1 cellular context compared by ENCODE assay signal in genomic region chr11:6233984-6234313, GRCh38.
TF ChIP-seq lines count a peak whose summit lies in the region.

No MANE protein-coding gene starts in this region.

TF ChIP-seq in HepG2, 621 proteins besides CTCF, POLR2A, EP300 and RAD21:
- TF ChIP-seq ARID2 (CRISPR knock-in tag; IDR thresholded peaks at IDR 0.05; ENCODE audit: borderline replicate concordance), result 0 out of 2 replicates have a peak, but pooled peaks have one; percentile 45
- 0 out of 2 replicates have a peak, but pooled peaks have one; percentile 16 for TF ChIP-seq ZNF619 (CRISPR knock-in tag; IDR thresholded peaks at IDR 0.05)
- TF ChIP-seq ZMAT5 (CRISPR knock-in tag; IDR thresholded peaks at IDR 0.05; ENCODE audit: borderline replicate concordance, low read depth), result no peak
